9 cellular contexts compared by ENCODE assay signal in the genomic region with DNA sequence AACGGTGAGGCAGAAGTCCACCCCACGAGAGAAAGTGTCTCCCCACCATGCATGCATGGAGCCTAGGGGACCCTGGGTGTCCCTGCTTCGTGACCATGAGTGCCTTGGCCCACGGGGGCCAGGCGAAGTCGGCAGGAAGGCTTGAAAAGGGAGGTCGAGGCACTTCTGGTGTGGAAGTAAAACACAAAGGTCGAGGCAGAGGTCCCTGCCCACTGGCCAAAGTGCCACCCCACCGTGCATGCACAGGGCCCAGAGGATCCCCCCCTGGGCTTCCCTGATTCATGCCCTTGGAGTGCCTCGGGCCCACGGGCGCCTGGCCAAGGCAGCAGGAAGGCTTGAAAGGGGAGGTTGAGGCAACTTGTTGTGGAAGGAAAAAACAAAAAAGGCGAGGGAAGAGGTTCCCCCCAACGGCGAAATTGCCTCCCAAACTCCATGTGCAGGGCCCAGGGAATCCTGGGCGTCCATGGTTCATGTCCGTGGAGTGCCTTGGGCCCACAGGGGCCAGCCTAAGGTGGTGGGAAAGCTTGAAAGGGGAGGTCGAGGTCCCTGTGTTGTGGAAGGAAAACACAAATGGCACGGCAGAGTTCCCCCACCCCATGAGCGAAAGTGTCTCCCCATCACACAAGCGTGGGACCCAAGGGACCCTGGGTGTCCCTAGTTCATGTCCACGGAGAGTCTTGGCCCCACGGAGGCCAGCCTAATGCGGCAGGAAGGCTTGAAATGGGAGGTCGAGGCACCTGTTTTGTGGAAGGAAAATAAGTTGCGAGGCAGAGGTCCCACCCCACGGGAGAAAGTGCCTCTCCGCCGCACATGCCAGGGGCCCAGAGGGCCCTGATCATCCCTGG.
DNase-seq lines count a peak whose midpoint lies in the region; ATAC-seq and TF ChIP-seq lines count a peak whose summit lies in the region.
"Had no signal": no experiment of that assay in that cellular context is flagged by ENCODE, and none has a peak within 500 bp of the region (broad histone marks: within the 10 kb centered on the region; RNA-seq: fewer than 3 reads in every experiment).

No MANE protein-coding gene starts in this region.

- H3K4me3 ChIP-seq in RWPE2 (ENCODE audit: severe bottlenecking), result no peak overlapping the region
- H3K4me3 ChIP-seq in colonic mucosa, result no peak overlapping the region
- H3K4me3 ChIP-seq in thyroid gland (replicated peaks in 1 of 3), result no peak overlapping the region

- no peak overlapping the region for H3K9ac ChIP-seq in colonic mucosa (ENCODE audit: low read depth in 2 of 2, low read length in 2 of 2)

- H3K9me3 ChIP-seq in RWPE2 (ENCODE audit: severe bottlenecking) (peaks cover 3% of the 10 kb centered on the region), colonic mucosa (no peaks in the 10 kb centered on the region), thyroid gland (no peaks in the 10 kb centered on the region)

- TF ChIP-seq POLR2A in thyroid gland (IDR thresholded peaks at IDR 0.05), result no peak

- TF ChIP-seq CTCF in RWPE2 (IDR thresholded peaks at IDR 0.05; ENCODE audit: poor library complexity, severe bottlenecking) (no peak), colonic mucosa (IDR thresholded peaks at IDR 0.05) (no peak), thyroid gland (IDR thresholded peaks at IDR 0.05) (no peak)

- H3K36me3 ChIP-seq in RWPE2 (ENCODE audit: low read depth), result no peaks in the 10 kb centered on the region
- H3K36me3 ChIP-seq in colonic mucosa, result no peaks in the 10 kb centered on the region
- no peaks in the 10 kb centered on the region for H3K36me3 ChIP-seq in thyroid gland

- 60 to 66% methylated on average over 24 to 29 of the region's 29 CpGs for WGBS in thyroid gland, 2 donors

- H3K27ac ChIP-seq in RWPE2 (ENCODE audit: poor library complexity, severe bottlenecking) (no peak overlapping the region), colonic mucosa (no peak overlapping the region), thyroid gland (no peak overlapping the region)

- ATAC-seq in RWPE2 (ENCODE audit: low read depth) (no peak), GM18868 (IDR thresholded peaks at IDR 0.05; ENCODE audit: unreplicated experiment) (no peak)

- intact Hi-C loops in colonic mucosa (cut with DNase I), result no loop called here
- intact Hi-C loops in thyroid gland (cut with DNase I), result no loop called here

- no peaks in the 10 kb centered on the region for H3K27me3 ChIP-seq in RWPE2 (ENCODE audit: insufficient read depth, poor library complexity, severe bottlenecking)
- H3K27me3 ChIP-seq in colonic mucosa, result no peaks in the 10 kb centered on the region
- no peaks in the 10 kb centered on the region for H3K27me3 ChIP-seq in thyroid gland

- H3K4me1 ChIP-seq in RWPE2 (ENCODE audit: insufficient read depth, poor library complexity, severe bottlenecking), result no peaks in the 10 kb centered on the region
- no peaks in the 10 kb centered on the region for H3K4me1 ChIP-seq in colonic mucosa
- H3K4me1 ChIP-seq in thyroid gland, result no peaks in the 10 kb centered on the region

- DNase-seq in RWPE2 (ENCODE audit: low spot score) (peak; percentile 26), colonic mucosa (peak; percentile 6), mesenteric fat pad (ENCODE audit: low spot score) (peak; percentile 79), thyroid gland (peak; percentile 0 to 1), midbrain (lab: John Stamatoyannopoulos, UW) (no peak), medulla oblongata (ENCODE audit: extremely low spot score) (no peak)
- DNase-seq: amniotic stem cell, MV-4-11 had no signal

Comparison
In these comparisons a context has a peak if more than half of its experiments do, and no peak if none do; other contexts are left out.
1. DNase-seq: peak in RWPE2 (single experiment), colonic mucosa (single experiment), mesenteric fat pad (single experiment) and thyroid gland (2 of 2); none in midbrain (single experiment) and medulla oblongata (single experiment).